ENCODE assay signal across 8 cellular contexts in genomic region chr1:85200870-85201339, GRCh38. TPM values are rescaled to one million over a fixed set of nuclear protein-coding genes. Genes with fewer than 3 reads are reported as not detected.
A peak's percentile ranks its signal among the peaks of the same experiment; 100 is the strongest.
DNase-seq lines count a peak whose midpoint lies in the region; ATAC-seq, FAIRE-seq and TF ChIP-seq lines count a peak whose summit lies in the region.

TSS of gene SYDE2 (minus strand) at chr1:85201016. CDS start at chr1:85200996, 20 bp downstream.

- FAIRE-seq in GM19239 (lab: Jason Lieb, UNC), result no peak

- H3K4me3 ChIP-seq in BE2C (ENCODE audit: low read depth, low read length), result peak within 1 kb of the TSS; percentile 33
- peak within 1 kb of the TSS; percentile 86 for H3K4me3 ChIP-seq in epithelial cell of proximal tubule (ENCODE audit: low read depth, low read length)
- peak within 1 kb of the TSS; percentile 81 to 85 for H3K4me3 ChIP-seq in muscle layer of duodenum (ENCODE audit: low read depth in 1 of 2, low read length in 2 of 2)

- DNase-seq in BE2C, result peak; percentile 26
- peak; percentile 46 for DNase-seq in GM19239 (ENCODE audit: insufficient read length, low spot score)
- peak; percentile 72 for DNase-seq in NCI-H82 treated with DMSO at 0.1 percent for 48 hours (lab: John Stamatoyannopoulos, UW; ENCODE audit: unreplicated experiment)
- DNase-seq in activated CD8-positive, alpha-beta memory T cell treated with anti-CD3 and anti-CD28 coated beads, Interleukin-2, amount 50 U/mL, for 48 hours, result peak; percentile 77
- DNase-seq in epithelial cell of proximal tubule (ENCODE audit: low read depth), result no peak
- peak; percentile 49 to 53 for DNase-seq in stimulated activated CD8-positive, alpha-beta memory T cell treated with anti-CD3 and anti-CD28 coated beads, Interleukin-7, amount 100 ng/mL, for 1 hour (ENCODE audit: low read depth in 2 of 2)

- peak within 1 kb of the TSS; percentile 75 for H3K27ac ChIP-seq in muscle layer of duodenum (ENCODE audit: low read length)

- TF ChIP-seq CTCF in BE2C (IDR thresholded peaks at IDR 0.05; ENCODE audit: low read depth, low read length) (no peak), epithelial cell of proximal tubule (conservative IDR thresholded peaks at IDR 0.05; ENCODE audit: low read depth, low read length) (no peak)

- H3K27me3 ChIP-seq in BE2C (peaks cover 59% of the 10 kb centered on the region), muscle layer of duodenum (ENCODE audit: low read depth, low read length) (no peaks in the 10 kb centered on the region)

- H3K36me3 ChIP-seq in BE2C, result no peaks in the 10 kb centered on the region
- H3K36me3 ChIP-seq in muscle layer of duodenum (ENCODE audit: control insufficient read depth in 1 of 2, insufficient read depth in 2 of 2, low read length in 2 of 2), result no peaks in the 10 kb centered on the region

- ATAC-seq in HG03432 (IDR thresholded peaks at IDR 0.05; ENCODE audit: unreplicated experiment), result peak; percentile 89

- H3K4me1 ChIP-seq in BE2C (no peaks in the 10 kb centered on the region), muscle layer of duodenum (ENCODE audit: control insufficient read depth in 1 of 2, insufficient read depth in 2 of 2, low read length in 2 of 2) (peaks cover 9 to 15% of the 10 kb centered on the region in 2 donors)

- H3K9me3 ChIP-seq in BE2C (no peaks in the 10 kb centered on the region), muscle layer of duodenum (ENCODE audit: control insufficient read depth in 1 of 2, low read length in 2 of 2) (no peaks in the 10 kb centered on the region)

RNA-seq across cellular contexts. Expression of gene SYDE2, which starts in this region (rescaled TPM):
- not detected for polyA plus RNA-seq in BE2C (2012; ENCODE audit: insufficient read depth, insufficient read length, low read depth)
- 2.9 and 4.7 TPM in 2 replicates for total RNA-seq in epithelial cell of proximal tubule

Comparison
In these comparisons a context has a peak if more than half of its experiments do, and no peak if none do; other contexts are left out.
1. H3K4me3 ChIP-seq: peak in every context shown above with its lines; median percentile 86 in epithelial cell of proximal tubule; 83 in muscle layer of duodenum; 33 in BE2C.